In the genomic region with DNA sequence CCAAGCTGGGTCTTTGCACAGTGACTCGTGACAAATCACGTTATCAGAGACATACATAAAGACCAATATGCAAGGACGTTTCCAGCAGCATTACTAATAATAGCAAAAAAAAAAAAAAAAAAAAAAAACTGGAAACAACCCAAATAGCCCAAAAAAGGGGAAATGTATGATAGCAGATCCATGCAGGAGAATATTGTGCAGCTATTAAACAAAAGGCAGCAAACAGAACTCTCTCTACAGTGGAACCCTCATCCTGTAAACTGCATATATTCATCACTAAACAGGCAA, we compare ENCODE assay signal across 1 cellular context.
TF ChIP-seq lines count a peak whose summit lies in the region.

No MANE protein-coding gene starts in this region.

TF ChIP-seq in K562, 482 proteins besides CTCF, POLR2A, EP300 and RAD21:
- TF ChIP-seq, protein P1, sequence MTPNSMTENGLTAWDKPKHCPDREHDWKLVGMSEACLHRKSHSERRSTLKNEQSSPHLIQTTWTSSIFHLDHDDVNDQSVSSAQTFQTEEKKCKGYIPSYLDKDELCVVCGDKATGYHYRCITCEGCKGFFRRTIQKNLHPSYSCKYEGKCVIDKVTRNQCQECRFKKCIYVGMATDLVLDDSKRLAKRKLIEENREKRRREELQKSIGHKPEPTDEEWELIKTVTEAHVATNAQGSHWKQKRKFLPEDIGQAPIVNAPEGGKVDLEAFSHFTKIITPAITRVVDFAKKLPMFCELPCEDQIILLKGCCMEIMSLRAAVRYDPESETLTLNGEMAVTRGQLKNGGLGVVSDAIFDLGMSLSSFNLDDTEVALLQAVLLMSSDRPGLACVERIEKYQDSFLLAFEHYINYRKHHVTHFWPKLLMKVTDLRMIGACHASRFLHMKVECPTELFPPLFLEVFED (CRISPR knock-in tag; conservative IDR thresholded peaks at IDR 0.05), result no peak
- TF ChIP-seq HDAC1 (IDR thresholded peaks at IDR 0.05) (no peak), FUS (optimal IDR thresholded peaks at IDR 0.05; ENCODE audit: low read depth, low read length) (no peak), HNRNPK (IDR thresholded peaks at IDR 0.05; ENCODE audit: low read depth, low read length, poor library complexity, severe bottlenecking) (no peak), MECOM (CRISPR knock-in tag; IDR thresholded peaks at IDR 0.05) (no peak), ZNF175 (CRISPR knock-in tag; IDR thresholded peaks at IDR 0.05; ENCODE audit: low read depth) (peak; percentile 9; the same call in 1 of the 2 replicates), ILF3 (IDR thresholded peaks at IDR 0.05; ENCODE audit: borderline replicate concordance) (no peak), ZNF384 (IDR thresholded peaks at IDR 0.05; ENCODE audit: low read depth, low read length) (peak; percentile 63), PHB2 (IDR thresholded peaks at IDR 0.05; ENCODE audit: low read depth) (no peak), SMAD4 (CRISPR knock-in tag; conservative IDR thresholded peaks at IDR 0.05) (no peak), SPI1 (IDR thresholded peaks at IDR 0.05; ENCODE audit: borderline replicate concordance, low read depth, low read length) (peak; percentile 22; the same call in 1 of the 2 replicates), SIX5 (IDR thresholded peaks at IDR 0.05; ENCODE audit: borderline replicate concordance in 1 of 2, insufficient read depth in 1 of 2, low read depth in 1 of 2, low read length in 2 of 2) (no peak), PCBP2 (IDR thresholded peaks at IDR 0.05; ENCODE audit: low read depth, low read length, poor library complexity, severe bottlenecking) (no peak), SNRNP70 (optimal IDR thresholded peaks at IDR 0.05; ENCODE audit: low read depth, low read length) (no peak), ZNF197 (CRISPR knock-in tag; IDR thresholded peaks at IDR 0.05; ENCODE audit: low read depth) (peak; percentile 35; the same call in 1 of the 2 replicates), ZBTB40 (IDR thresholded peaks at IDR 0.05) (no peak; the same call in 1 of the 2 replicates), ZBTB40 (CRISPR knock-in tag; IDR thresholded peaks at IDR 0.05) (0 out of 2 replicates have a peak, but pooled peaks have one; percentile 11), CBX2 (IDR thresholded peaks at IDR 0.05; ENCODE audit: insufficient read depth, low read length, poor library complexity, severe bottlenecking) (no peak), NFYB (IDR thresholded peaks at IDR 0.05; ENCODE audit: extremely low read depth, insufficient read length) (no peak)
- TF ChIP-seq, protein P2, sequence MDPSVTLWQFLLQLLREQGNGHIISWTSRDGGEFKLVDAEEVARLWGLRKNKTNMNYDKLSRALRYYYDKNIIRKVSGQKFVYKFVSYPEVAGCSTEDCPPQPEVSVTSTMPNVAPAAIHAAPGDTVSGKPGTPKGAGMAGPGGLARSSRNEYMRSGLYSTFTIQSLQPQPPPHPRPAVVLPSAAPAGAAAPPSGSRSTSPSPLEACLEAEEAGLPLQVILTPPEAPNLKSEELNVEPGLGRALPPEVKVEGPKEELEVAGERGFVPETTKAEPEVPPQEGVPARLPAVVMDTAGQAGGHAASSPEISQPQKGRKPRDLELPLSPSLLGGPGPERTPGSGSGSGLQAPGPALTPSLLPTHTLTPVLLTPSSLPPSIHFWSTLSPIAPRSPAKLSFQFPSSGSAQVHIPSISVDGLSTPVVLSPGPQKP (CRISPR knock-in tag; IDR thresholded peaks at IDR 0.05), result no peak
- TF ChIP-seq, protein P3, sequence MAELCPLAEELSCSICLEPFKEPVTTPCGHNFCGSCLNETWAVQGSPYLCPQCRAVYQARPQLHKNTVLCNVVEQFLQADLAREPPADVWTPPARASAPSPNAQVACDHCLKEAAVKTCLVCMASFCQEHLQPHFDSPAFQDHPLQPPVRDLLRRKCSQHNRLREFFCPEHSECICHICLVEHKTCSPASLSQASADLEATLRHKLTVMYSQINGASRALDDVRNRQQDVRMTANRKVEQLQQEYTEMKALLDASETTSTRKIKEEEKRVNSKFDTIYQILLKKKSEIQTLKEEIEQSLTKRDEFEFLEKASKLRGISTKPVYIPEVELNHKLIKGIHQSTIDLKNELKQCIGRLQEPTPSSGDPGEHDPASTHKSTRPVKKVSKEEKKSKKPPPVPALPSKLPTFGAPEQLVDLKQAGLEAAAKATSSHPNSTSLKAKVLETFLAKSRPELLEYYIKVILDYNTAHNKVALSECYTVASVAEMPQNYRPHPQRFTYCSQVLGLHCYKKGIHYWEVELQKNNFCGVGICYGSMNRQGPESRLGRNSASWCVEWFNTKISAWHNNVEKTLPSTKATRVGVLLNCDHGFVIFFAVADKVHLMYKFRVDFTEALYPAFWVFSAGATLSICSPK (IDR thresholded peaks at IDR 0.05; ENCODE audit: borderline replicate concordance), result no peak
